Comparison of ENCODE assay signal across 16 cellular contexts in the genomic region with DNA sequence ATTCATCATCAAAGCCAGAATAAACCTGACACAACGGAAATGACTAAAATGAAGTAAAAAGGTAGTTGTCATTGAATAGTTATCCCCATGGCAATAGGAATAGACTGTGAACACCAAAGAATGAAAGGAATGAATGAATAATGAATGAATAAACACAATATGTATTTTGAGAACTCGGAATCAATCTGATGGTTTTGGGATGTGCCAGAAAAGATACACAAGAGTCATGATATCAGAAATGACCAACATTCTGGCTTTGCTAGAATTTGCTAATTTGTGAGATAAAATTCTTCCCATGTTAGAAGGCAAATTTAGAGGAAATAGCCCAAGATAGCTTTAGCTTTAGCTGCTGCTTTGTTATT.
A peak's percentile ranks its signal among the peaks of the same experiment; 100 is the strongest.
DNase-seq lines count a peak whose midpoint lies in the region; ATAC-seq and TF ChIP-seq lines count a peak whose summit lies in the region.
"Had no signal": no experiment of that assay in that cellular context is flagged by ENCODE, and none has a peak within 500 bp of the region (broad histone marks: within the 10 kb centered on the region; RNA-seq: fewer than 3 reads in every experiment).

No MANE protein-coding gene starts in this region.

- DNase-seq in MCF 10A (ENCODE audit: unreplicated experiment) (peak; percentile 5), breast epithelium (ENCODE audit: low spot score in 2 of 2) (no peak), SW 1271 (lab: John Stamatoyannopoulos, UW) (peak; percentile 79 to 93), fibroblast of mammary gland (ENCODE audit: low read depth) (peak; percentile 31), smooth muscle cell (lab: John Stamatoyannopoulos, UW; ENCODE audit: unreplicated experiment) (no peak), mucosa of gallbladder (ENCODE audit: low spot score) (no peak), heart right ventricle (no peak)
- DNase-seq: activated T-cell treated with anti-CD3 and anti-CD28 coated beads, Interleukin-2, amount 50 U/mL, for 1 hour; endodermal cell; stimulated activated CD4-positive, alpha-beta T cell treated with anti-CD3 and anti-CD28 coated beads, Interleukin-1b, Interleukin-23, amount 100 ng/mL, for 48 hours; uterus had no signal

- intact Hi-C loops in MCF 10A (cut with micrococcal nuclease) = no loop called here
- intact Hi-C loops in breast epithelium (cut with DNase I; ENCODE audit: low total_unique reads) = no loop called here
- intact Hi-C loops in heart right ventricle (cut with DNase I) = no loop called here

- H3K27me3 ChIP-seq in breast epithelium (no peaks in the 10 kb centered on the region), smooth muscle cell (ENCODE audit: low read depth) (no peaks in the 10 kb centered on the region), heart right ventricle (no peaks in the 10 kb centered on the region)
- H3K27me3 ChIP-seq: ascending aorta, uterus had no signal

- H3K4me1 ChIP-seq in breast epithelium = no peaks in the 10 kb centered on the region
- H3K4me1 ChIP-seq in smooth muscle cell (ENCODE audit: low read depth) = no peaks in the 10 kb centered on the region
- no peaks in the 10 kb centered on the region for H3K4me1 ChIP-seq in heart right ventricle
- H3K4me1 ChIP-seq: ascending aorta, prostate gland, uterus had no signal

- no peak overlapping the region for H2AFZ ChIP-seq in smooth muscle cell (ENCODE audit: low read depth)

- POLR2A ChIA-PET in MCF 10A (lab: Yijun Ruan, JAX) = interaction anchor here (1.2 kb wide), 1 partner anchor 12 kb away, joined by 3 read pairs; no protein-coding TSS in a partner anchor

- no peak overlapping the region for H3K4me3 ChIP-seq in breast epithelium
- no peak overlapping the region for H3K4me3 ChIP-seq in fibroblast of mammary gland (ENCODE audit: control insufficient read depth, low read depth, low read length)
- no peak overlapping the region for H3K4me3 ChIP-seq in smooth muscle cell
- no peak overlapping the region for H3K4me3 ChIP-seq in heart right ventricle
- H3K4me3 ChIP-seq: ascending aorta, prostate gland, SK-N-MC, uterus had no signal

- no peaks in the 10 kb centered on the region for H3K79me2 ChIP-seq in smooth muscle cell (ENCODE audit: low read depth)

- 40% methylated on average over 2 of the region's 2 CpGs for WGBS in smooth muscle cell (ENCODE audit: low lambda C conversion rate)
- WGBS in heart right ventricle, 2 donors = 54 to 63% methylated on average over 2 of the region's 2 CpGs

- H3F3A ChIP-seq in smooth muscle cell (ENCODE audit: low read depth) = peaks cover 25% of the 10 kb centered on the region

- no peaks in the 10 kb centered on the region for H3K36me3 Mint-ChIP-seq in MCF 10A (ENCODE audit: insufficient read depth, unreplicated experiment)

- CTCF ChIA-PET in MCF 10A (lab: Yijun Ruan, JAX) = interaction anchor here (0.6 kb wide), 1 partner anchor 140 kb away, joined by 3 read pairs; no protein-coding TSS in a partner anchor

- H3K27me3 Mint-ChIP-seq in MCF 10A (ENCODE audit: insufficient read depth, unreplicated experiment) = no peaks in the 10 kb centered on the region

- TF ChIP-seq POLR2A in breast epithelium (IDR thresholded peaks at IDR 0.05) = no peak

- H3K36me3 ChIP-seq in breast epithelium (no peaks in the 10 kb centered on the region), smooth muscle cell (ENCODE audit: low read depth) (no peaks in the 10 kb centered on the region), heart right ventricle (no peaks in the 10 kb centered on the region)
- H3K36me3 ChIP-seq: ascending aorta, prostate gland, uterus had no signal

- no peak for ATAC-seq in heart right ventricle
- no peak for ATAC-seq in GM21526 (IDR thresholded peaks at IDR 0.05; ENCODE audit: low FRiP score, unreplicated experiment)
- ATAC-seq: HCT116 had no signal

- BruUV-seq in MCF 10A (replicated peaks; lab: Mats Ljungman, UMichigan) = no TSS peak

- no peak overlapping the region for H3K27ac Mint-ChIP-seq in MCF 10A (ENCODE audit: low read depth, unreplicated experiment)
- H3K27ac Mint-ChIP-seq: endodermal cell had no signal

- peaks cover 16% of the 10 kb centered on the region for H3K4me1 Mint-ChIP-seq in MCF 10A (ENCODE audit: insufficient read depth, unreplicated experiment)

- no peaks in the 10 kb centered on the region for H4K20me1 ChIP-seq in smooth muscle cell (ENCODE audit: low read depth)

- no peak overlapping the region for H3K4me3 Mint-ChIP-seq in MCF 10A (ENCODE audit: unreplicated experiment)
- H3K4me3 Mint-ChIP-seq: endodermal cell had no signal

- H3K9me3 ChIP-seq in breast epithelium (no peaks in the 10 kb centered on the region), smooth muscle cell (replicated peaks; ENCODE audit: low read depth) (no peaks in the 10 kb centered on the region), heart right ventricle (no peaks in the 10 kb centered on the region)
- H3K9me3 ChIP-seq: ascending aorta, prostate gland, uterus had no signal

- H3K9ac ChIP-seq in smooth muscle cell (ENCODE audit: low read depth) = peak overlapping the region; percentile 14

- H3K27ac ChIP-seq in breast epithelium = no peak overlapping the region
- H3K27ac ChIP-seq in smooth muscle cell (ENCODE audit: low read depth) = peak overlapping the region; percentile 74
- H3K27ac ChIP-seq in heart right ventricle = no peak overlapping the region
- H3K27ac ChIP-seq: ascending aorta, prostate gland, SK-N-MC, uterus had no signal

- no peaks in the 10 kb centered on the region for H3K9me3 Mint-ChIP-seq in MCF 10A (ENCODE audit: unreplicated experiment)
- H3K9me3 Mint-ChIP-seq: endodermal cell had no signal

- peak overlapping the region; percentile 52 for H3K4me2 ChIP-seq in smooth muscle cell

- TF ChIP-seq CTCF in MCF 10A (IDR thresholded peaks at IDR 0.05; ENCODE audit: unreplicated experiment) = no peak
- no peak for TF ChIP-seq CTCF in breast epithelium (IDR thresholded peaks at IDR 0.05)
- no peak for TF ChIP-seq CTCF in fibroblast of mammary gland (conservative IDR thresholded peaks at IDR 0.05; ENCODE audit: control insufficient read depth, insufficient read depth, low read depth, low read length)
- no peak for TF ChIP-seq CTCF in smooth muscle cell (IDR thresholded peaks at IDR 0.05; ENCODE audit: borderline replicate concordance, insufficient read depth, poor library complexity, severe bottlenecking)
- no peak for TF ChIP-seq CTCF in heart right ventricle (IDR thresholded peaks at IDR 0.05)

Comparison
In these comparisons a context has a peak if more than half of its experiments do, and no peak if none do; other contexts are left out.
1. DNase-seq: peak in MCF 10A (single experiment), SW 1271 (2 of 2) and fibroblast of mammary gland (single experiment); none in breast epithelium (0 of 2), smooth muscle cell (single experiment), mucosa of gallbladder (single experiment) and heart right ventricle (0 of 2).